Comparison of ENCODE assay signal across 22 cellular contexts in the genomic region with DNA sequence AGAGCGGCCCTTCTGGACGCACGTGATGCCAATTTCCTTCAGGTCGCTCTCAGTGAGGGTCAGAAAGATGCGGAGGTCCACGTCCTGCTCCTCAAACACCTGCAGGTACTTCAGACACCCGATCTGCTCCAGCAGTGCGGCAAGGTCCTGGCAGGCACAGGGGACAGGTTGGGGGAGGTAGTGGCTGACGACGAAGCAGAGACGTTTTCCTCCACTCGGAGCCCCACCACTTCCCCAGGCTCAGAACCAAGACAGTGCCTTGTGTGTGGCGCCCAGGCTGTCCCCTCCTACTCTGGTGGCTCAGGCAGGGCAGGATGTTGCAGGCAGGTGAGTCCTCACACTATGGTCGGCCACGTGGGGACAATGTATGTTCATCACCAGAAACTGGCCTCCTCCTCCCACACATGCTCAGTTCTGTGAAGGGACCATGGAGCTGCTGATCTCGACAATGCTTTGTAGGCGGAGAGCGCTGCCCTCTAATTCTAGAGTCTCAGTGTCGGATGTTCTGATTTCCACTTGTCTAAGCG. TPM values are rescaled to one million over a fixed set of nuclear protein-coding genes. Genes with fewer than 3 reads are reported as not detected.
DNase-seq lines count a peak whose midpoint lies in the region; ATAC-seq and TF ChIP-seq lines count a peak whose summit lies in the region.
"Had no signal": no experiment of that assay in that cellular context is flagged by ENCODE, and none has a peak within 500 bp of the region (broad histone marks: within the 10 kb centered on the region; RNA-seq: fewer than 3 reads in every experiment).

No MANE protein-coding gene starts in this region.

- no peaks in the 10 kb centered on the region for H3K27me3 ChIP-seq in CD4-positive, alpha-beta T cell (ENCODE audit: control insufficient read depth, insufficient read depth, low read length)
- no peaks in the 10 kb centered on the region for H3K27me3 ChIP-seq in NT2/D1 (ENCODE audit: insufficient read depth, insufficient read length)
- no peaks in the 10 kb centered on the region for H3K27me3 ChIP-seq in tibial artery
- H3K27me3 ChIP-seq: BLaER1 treated with 17β-estradiol and CSF1 and Interleukin-3, amounts not matched to agents 10 nM and 100 nM; SJCRH30 had no signal

- CTCF ChIA-PET in CD4-positive, alpha-beta T cell (lab: Charles Lee), result no interaction called here

- H3K9me3 ChIP-seq in CD4-positive, alpha-beta T cell (ENCODE audit: control insufficient read depth, low read length), result no peaks in the 10 kb centered on the region
- no peaks in the 10 kb centered on the region for H3K9me3 ChIP-seq in NT2/D1 (ENCODE audit: insufficient read depth, low read length)
- no peaks in the 10 kb centered on the region for H3K9me3 ChIP-seq in tibial artery
- H3K9me3 ChIP-seq: BLaER1 treated with 17β-estradiol and CSF1 and Interleukin-3, amounts not matched to agents 10 nM and 100 nM; SJCRH30 had no signal

- POLR2A ChIA-PET in CD4-positive, alpha-beta T cell (lab: Charles Lee), result interaction anchor here (0.9 kb wide), 1 partner anchor 23 kb away, joined by 3 read pairs; no protein-coding TSS in a partner anchor

- peak overlapping the region; percentile 15 for H3K4me3 Mint-ChIP-seq in CD4-positive, alpha-beta T cell
- H3K4me3 Mint-ChIP-seq in IgD-negative memory B cell, result peak overlapping the region in 1 of 4 donors; percentile 58
- H3K4me3 Mint-ChIP-seq: GM23338; T-helper 1 cell treated with Interleukin-12 subunit alpha and Interleukin-12 subunit beta and Interleukin-4 antibody, amounts not matched to agents 30 μg/mL and 1 μg/mL, for 36 hours had no signal

- H3K9ac ChIP-seq in NT2/D1 (ENCODE audit: insufficient read length, low read depth), result peak overlapping the region; percentile 4
- H3K9ac ChIP-seq: BLaER1 treated with 17β-estradiol and CSF1 and Interleukin-3, amounts not matched to agents 10 nM and 100 nM; KMS-11 had no signal

- no peaks in the 10 kb centered on the region for H3K27me3 Mint-ChIP-seq in CD4-positive, alpha-beta T cell
- H3K27me3 Mint-ChIP-seq in IgD-negative memory B cell, result no peaks in the 10 kb centered on the region

- H3K36me3 ChIP-seq in NT2/D1 (ENCODE audit: insufficient read depth, insufficient read length, low read length) (peaks cover 89% of the 10 kb centered on the region), tibial artery (peaks cover 33 to 86% (median 80%) of the 10 kb centered on the region in 3 donors)

- H3K9me3 Mint-ChIP-seq in CD4-positive, alpha-beta T cell, result no peaks in the 10 kb centered on the region
- H3K9me3 Mint-ChIP-seq in IgD-negative memory B cell, result no peaks in the 10 kb centered on the region
- H3K9me3 Mint-ChIP-seq: CD8-positive, alpha-beta memory T cell; GM23338; T-helper 1 cell treated with Interleukin-12 subunit alpha and Interleukin-12 subunit beta and Interleukin-4 antibody, amounts not matched to agents 30 μg/mL and 1 μg/mL, for 36 hours had no signal

- no peak overlapping the region for H3K27ac ChIP-seq in CD4-positive, alpha-beta T cell (ENCODE audit: low read depth, low read length)
- H3K27ac ChIP-seq in tibial artery, result no peak overlapping the region
- H3K27ac ChIP-seq: BLaER1 treated with 17β-estradiol and CSF1 and Interleukin-3, amounts not matched to agents 10 nM and 100 nM; KMS-11; PC-9; SJCRH30 had no signal

- DNase-seq in CD4-positive, alpha-beta T cell, result no peak
- DNase-seq in NT2/D1 (ENCODE audit: low read depth, low spot score), result no peak
- peak; percentile 45 for DNase-seq in islet precursor cell
- DNase-seq in HuH-7.5 (ENCODE audit: low spot score), result no peak
- DNase-seq in NCI-H128 (lab: John Stamatoyannopoulos, UW; ENCODE audit: unreplicated experiment), result no peak
- no peak for DNase-seq in tibial artery
- DNase-seq: DMS79, MV-4-11, NCI-H1436 treated with DMSO at 0.1 percent for 48 hours, NCI-H2081, NCI-H2171 treated with DMSO at 0.1 percent for 48 hours, NCI-H748 treated with DMSO at 0.1 percent for 48 hours, PC-9, SJCRH30 had no signal

- intact Hi-C loops in CD4-positive, alpha-beta T cell (cut with DNase I, micrococcal nuclease), result loop anchor here in 1 of 2 experiments (10.0 kb wide), 3 partner anchors 274 to 396 kb away; a partner anchor contains a TSS
- intact Hi-C loops in tibial artery (cut with DNase I; ENCODE audit: low total_unique reads), result no loop called here

- H3K4me1 ChIP-seq in NT2/D1 (ENCODE audit: insufficient read depth, insufficient read length), result peaks cover 15% of the 10 kb centered on the region
- peaks cover 0 to 27% (median 11%) of the 10 kb centered on the region in 4 donors for H3K4me1 ChIP-seq in tibial artery
- H3K4me1 ChIP-seq: SJCRH30 had no signal

- peaks cover 34% of the 10 kb centered on the region for H3K36me3 Mint-ChIP-seq in CD4-positive, alpha-beta T cell (ENCODE audit: low read depth)
- peaks cover 3% of the 10 kb centered on the region for H3K36me3 Mint-ChIP-seq in IgD-negative memory B cell

- TF ChIP-seq CTCF in CD4-positive, alpha-beta T cell (IDR thresholded peaks at IDR 0.05), result no peak
- no peak for TF ChIP-seq CTCF in tibial artery (IDR thresholded peaks at IDR 0.05)

- H3K4me3 ChIP-seq in NT2/D1 (ENCODE audit: insufficient read length, low read depth) (no peak overlapping the region), tibial artery (no peak overlapping the region)
- H3K4me3 ChIP-seq: BLaER1 treated with 17β-estradiol and CSF1 and Interleukin-3, amounts not matched to agents 10 nM and 100 nM; GM23338; PC-9; SJCRH30 had no signal

- ATAC-seq in CD4-positive, alpha-beta T cell (ENCODE audit: poor library complexity), result no peak
- ATAC-seq in GM19328 (IDR thresholded peaks at IDR 0.05; ENCODE audit: unreplicated experiment), result no peak
- ATAC-seq: GM23338, HCT116 had no signal

- H3K27ac Mint-ChIP-seq in CD4-positive, alpha-beta T cell, result no peak overlapping the region
- H3K27ac Mint-ChIP-seq in IgD-negative memory B cell, result peak overlapping the region in 2 of 3 donors; percentile 48 to 71
- H3K27ac Mint-ChIP-seq: GM23338; T-helper 1 cell treated with Interleukin-12 subunit alpha and Interleukin-12 subunit beta and Interleukin-4 antibody, amounts not matched to agents 30 μg/mL and 1 μg/mL, for 36 hours had no signal

- no peaks in the 10 kb centered on the region for H3K4me1 Mint-ChIP-seq in CD4-positive, alpha-beta T cell (ENCODE audit: low read depth)
- H3K4me1 Mint-ChIP-seq in IgD-negative memory B cell, result peaks cover 0 to 4% (median 1%) of the 10 kb centered on the region in 3 donors

RNA-seq across cellular contexts. Expression of a gene that starts 5.7 kb away (rescaled TPM):
- 10 to 100 TPM; 75.2 to 78.9 TPM for total RNA-seq in CD4-positive, alpha-beta T cell
- polyA plus RNA-seq in IgD-negative memory B cell, result 74.0 TPM

RNA-seq across cellular contexts. Expression of a gene that starts 35.0 kb away (rescaled TPM):
- total RNA-seq in CD4-positive, alpha-beta T cell, result 10 to 100 TPM; 13.5 TPM
- polyA plus RNA-seq in IgD-negative memory B cell, result 5.3 TPM

RNA-seq across cellular contexts. Expression of a gene that starts 35.2 kb away (rescaled TPM):
- total RNA-seq in CD4-positive, alpha-beta T cell, result under 1 TPM in 1 of 2 experiments, not detected in 1; 0.25 TPM
- 0.35 TPM for polyA plus RNA-seq in IgD-negative memory B cell
